Comparison of ENCODE assay signal across 8 cellular contexts in the genomic region with DNA sequence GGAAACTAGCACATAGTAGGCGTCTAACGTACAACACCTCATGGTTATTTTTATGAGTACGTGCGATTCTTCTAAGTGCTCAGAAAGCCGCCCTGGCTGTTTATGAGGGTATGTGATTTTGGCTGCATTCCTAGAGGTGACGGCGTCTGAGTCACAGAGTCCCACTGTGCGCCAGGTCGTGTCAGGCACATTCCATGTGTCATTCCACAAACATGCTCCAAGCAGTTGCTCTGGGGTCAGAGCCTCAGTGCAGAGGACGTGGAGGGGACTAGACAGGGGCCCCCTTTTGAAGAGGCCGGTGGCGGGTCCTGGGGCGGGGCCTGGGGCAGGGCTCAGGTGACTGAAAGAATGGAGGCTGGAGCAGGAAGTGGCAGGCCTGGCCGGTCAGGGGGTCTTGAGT.
DNase-seq lines count a peak whose midpoint lies in the region; ATAC-seq, FAIRE-seq and TF ChIP-seq lines count a peak whose summit lies in the region.
"Had no signal": no experiment of that assay in that cellular context is flagged by ENCODE, and none has a peak within 500 bp of the region (broad histone marks: within the 10 kb centered on the region; RNA-seq: fewer than 3 reads in every experiment).

No MANE protein-coding gene starts in this region.

- ATAC-seq in GM18909 (IDR thresholded peaks at IDR 0.05; ENCODE audit: poor library complexity, unreplicated experiment): no peak
- no peak for ATAC-seq in HG03196 (IDR thresholded peaks at IDR 0.05; ENCODE audit: unreplicated experiment)

- peak; percentile 73 for FAIRE-seq in urothelium cell line (lab: Jason Lieb, UNC)
- FAIRE-seq: TTC549 had no signal

- TF ChIP-seq CTCF in astrocyte of the cerebellum (IDR thresholded peaks at IDR 0.05; ENCODE audit: low read depth, low read length, missing control alignments): no peak

- peak; percentile 95 for DNase-seq in HS-27A (ENCODE audit: low read depth)
- peak; percentile 95 for DNase-seq in astrocyte of the cerebellum (ENCODE audit: low read depth)
- DNase-seq in iPS DF 19.7 (ENCODE audit: low read depth, low spot score): peak; percentile 28
- DNase-seq in urothelium cell line (ENCODE audit: low spot score): peak; percentile 91
- DNase-seq in NCI-H1105 treated with DMSO at 0.1 percent for 48 hours (lab: John Stamatoyannopoulos, UW): no peak

- H3K4me3 ChIP-seq in astrocyte of the cerebellum (ENCODE audit: low read depth, low read length): no peak overlapping the region

- in situ Hi-C loops in astrocyte of the cerebellum (cut with HindIII; ENCODE audit: low sequenced_read_pairs): no loop called here
